In genomic region chr13:59236309-59236939, GRCh38 we compare ENCODE assay signal across 24 cellular contexts.
"Had no signal": no experiment of that assay in that cellular context is flagged by ENCODE, and none has a peak within 500 bp of the region (broad histone marks: within the 10 kb centered on the region; RNA-seq: fewer than 3 reads in every experiment).

No MANE protein-coding gene starts in this region.

- H3K9me3 ChIP-seq: colonic mucosa, psoas muscle, right lobe of liver, spleen, testis, transverse colon had no signal

- DNase-seq: colonic mucosa; dermis blood vessel endothelial cell; endodermal cell; erythroblast; head of caudate nucleus; kidney; left cardiac atrium; left ventricle myocardium superior; mesenchymal stem cell; naive B cell; nephron progenitor cell; psoas muscle; retina; right lobe of liver; spleen; stimulated activated CD4-positive, alpha-beta T cell treated with anti-CD3 and anti-CD28 coated beads, Interleukin-15, amount 100 ng/mL, for 24 hours; stimulated activated CD4-positive, alpha-beta T cell treated with anti-CD3 and anti-CD28 coated beads, Interleukin-1b, Interleukin-23, amount 100 ng/mL, for 48 hours; stimulated activated CD4-positive, alpha-beta T cell treated with anti-CD3 and anti-CD28 coated beads, Interleukin-4, amount 100 ng/mL, for 24 hours; stimulated activated naive B cell treated with anti-CD40 and anti-IgM and Interleukin-4, amounts not matched to agents 10 μg/mL and 1 μg/mL and 100 μg/mL, for 72 hours; stimulated activated naive CD8-positive, alpha-beta T cell treated with anti-CD3 and anti-CD28 coated beads, Interleukin-15, amount 100 ng/mL, for 72 hours; testis; transverse colon had no signal

- H3K79me2 ChIP-seq: hepatocyte had no signal

- ATAC-seq: left cardiac atrium; left ventricle myocardium superior; psoas muscle; right lobe of liver; stimulated activated naive B cell treated with anti-CD40 and anti-IgM and Interleukin-4, amounts not matched to agents 10 μg/mL and 1 μg/mL and 100 μg/mL, for 72 hours; stimulated activated naive CD8-positive, alpha-beta T cell treated with anti-CD3 and anti-CD28 coated beads, Interleukin-15, amount 100 ng/mL, for 72 hours had no signal

- H3K27me3 ChIP-seq: colonic mucosa, hepatocyte, right lobe of liver, spleen, testis, transverse colon had no signal

- H3K36me3 ChIP-seq: colonic mucosa, right lobe of liver, spleen, transverse colon had no signal

- H3K4me1 ChIP-seq: colonic mucosa, psoas muscle, right lobe of liver, spleen, testis, transverse colon had no signal

- H3K27ac ChIP-seq: colonic mucosa, hepatocyte, psoas muscle, right lobe of liver, spleen, testis, transverse colon had no signal

- H3K4me2 ChIP-seq: hepatocyte had no signal

- H3K4me3 ChIP-seq: colonic mucosa, hepatocyte, lung, psoas muscle, right lobe of liver, spleen, testis, transverse colon had no signal

- H2AFZ ChIP-seq: hepatocyte had no signal
